1 cellular context compared by ENCODE assay signal in the genomic region with DNA sequence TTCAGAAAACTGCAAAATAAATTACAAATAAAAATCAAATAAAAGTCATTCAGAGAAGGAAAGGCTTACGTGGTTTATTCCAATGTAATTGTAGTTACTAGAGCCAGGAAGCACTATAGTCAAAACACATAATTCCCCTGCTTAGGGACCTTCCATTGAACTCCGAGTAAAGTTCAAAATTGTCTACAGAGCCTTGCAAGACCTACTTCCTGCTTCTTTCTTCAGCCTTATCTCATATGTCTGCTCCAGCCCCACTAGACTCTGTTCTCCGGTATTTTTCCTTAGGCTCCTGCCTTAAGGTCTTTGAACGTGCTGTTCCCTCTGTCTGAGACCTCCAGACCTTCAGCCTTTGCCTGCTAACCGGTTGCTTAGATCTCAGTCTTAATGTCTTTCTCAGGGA.
TF ChIP-seq lines count a peak whose summit lies in the region.

No MANE protein-coding gene starts in this region.

TF ChIP-seq in H1, 55 proteins besides CTCF, POLR2A, EP300 and RAD21:
- no peak for TF ChIP-seq JUND (IDR thresholded peaks at IDR 0.05; ENCODE audit: low read length)
- no peak for TF ChIP-seq GTF2F1 (IDR thresholded peaks at IDR 0.05; ENCODE audit: borderline replicate concordance, low read depth, low read length)
- no peak for TF ChIP-seq TEAD4 (IDR thresholded peaks at IDR 0.05; ENCODE audit: low read depth, low read length)
- TF ChIP-seq TAF7 (optimal IDR thresholded peaks at IDR 0.05; ENCODE audit: borderline replicate concordance, low read depth, low read length) = no peak
- no peak for TF ChIP-seq SP4 (IDR thresholded peaks at IDR 0.05; ENCODE audit: low read length)
- no peak for TF ChIP-seq TCF12 (IDR thresholded peaks at IDR 0.05; ENCODE audit: low read depth, low read length)
- no peak for TF ChIP-seq CREB1 (IDR thresholded peaks at IDR 0.05)
- TF ChIP-seq GABPA (IDR thresholded peaks at IDR 0.05; ENCODE audit: borderline replicate concordance, insufficient read depth, low read length) = no peak
- TF ChIP-seq MAFK (IDR thresholded peaks at IDR 0.05; ENCODE audit: low read depth, low read length) = no peak
- TF ChIP-seq ATF2 (IDR thresholded peaks at IDR 0.05; ENCODE audit: low read length) = no peak
- TF ChIP-seq CHD2 (IDR thresholded peaks at IDR 0.05; ENCODE audit: low read length) = no peak
- TF ChIP-seq, protein P1, sequence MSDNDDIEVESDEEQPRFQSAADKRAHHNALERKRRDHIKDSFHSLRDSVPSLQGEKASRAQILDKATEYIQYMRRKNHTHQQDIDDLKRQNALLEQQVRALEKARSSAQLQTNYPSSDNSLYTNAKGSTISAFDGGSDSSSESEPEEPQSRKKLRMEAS (IDR thresholded peaks at IDR 0.05) = no peak
- TF ChIP-seq, protein P2, sequence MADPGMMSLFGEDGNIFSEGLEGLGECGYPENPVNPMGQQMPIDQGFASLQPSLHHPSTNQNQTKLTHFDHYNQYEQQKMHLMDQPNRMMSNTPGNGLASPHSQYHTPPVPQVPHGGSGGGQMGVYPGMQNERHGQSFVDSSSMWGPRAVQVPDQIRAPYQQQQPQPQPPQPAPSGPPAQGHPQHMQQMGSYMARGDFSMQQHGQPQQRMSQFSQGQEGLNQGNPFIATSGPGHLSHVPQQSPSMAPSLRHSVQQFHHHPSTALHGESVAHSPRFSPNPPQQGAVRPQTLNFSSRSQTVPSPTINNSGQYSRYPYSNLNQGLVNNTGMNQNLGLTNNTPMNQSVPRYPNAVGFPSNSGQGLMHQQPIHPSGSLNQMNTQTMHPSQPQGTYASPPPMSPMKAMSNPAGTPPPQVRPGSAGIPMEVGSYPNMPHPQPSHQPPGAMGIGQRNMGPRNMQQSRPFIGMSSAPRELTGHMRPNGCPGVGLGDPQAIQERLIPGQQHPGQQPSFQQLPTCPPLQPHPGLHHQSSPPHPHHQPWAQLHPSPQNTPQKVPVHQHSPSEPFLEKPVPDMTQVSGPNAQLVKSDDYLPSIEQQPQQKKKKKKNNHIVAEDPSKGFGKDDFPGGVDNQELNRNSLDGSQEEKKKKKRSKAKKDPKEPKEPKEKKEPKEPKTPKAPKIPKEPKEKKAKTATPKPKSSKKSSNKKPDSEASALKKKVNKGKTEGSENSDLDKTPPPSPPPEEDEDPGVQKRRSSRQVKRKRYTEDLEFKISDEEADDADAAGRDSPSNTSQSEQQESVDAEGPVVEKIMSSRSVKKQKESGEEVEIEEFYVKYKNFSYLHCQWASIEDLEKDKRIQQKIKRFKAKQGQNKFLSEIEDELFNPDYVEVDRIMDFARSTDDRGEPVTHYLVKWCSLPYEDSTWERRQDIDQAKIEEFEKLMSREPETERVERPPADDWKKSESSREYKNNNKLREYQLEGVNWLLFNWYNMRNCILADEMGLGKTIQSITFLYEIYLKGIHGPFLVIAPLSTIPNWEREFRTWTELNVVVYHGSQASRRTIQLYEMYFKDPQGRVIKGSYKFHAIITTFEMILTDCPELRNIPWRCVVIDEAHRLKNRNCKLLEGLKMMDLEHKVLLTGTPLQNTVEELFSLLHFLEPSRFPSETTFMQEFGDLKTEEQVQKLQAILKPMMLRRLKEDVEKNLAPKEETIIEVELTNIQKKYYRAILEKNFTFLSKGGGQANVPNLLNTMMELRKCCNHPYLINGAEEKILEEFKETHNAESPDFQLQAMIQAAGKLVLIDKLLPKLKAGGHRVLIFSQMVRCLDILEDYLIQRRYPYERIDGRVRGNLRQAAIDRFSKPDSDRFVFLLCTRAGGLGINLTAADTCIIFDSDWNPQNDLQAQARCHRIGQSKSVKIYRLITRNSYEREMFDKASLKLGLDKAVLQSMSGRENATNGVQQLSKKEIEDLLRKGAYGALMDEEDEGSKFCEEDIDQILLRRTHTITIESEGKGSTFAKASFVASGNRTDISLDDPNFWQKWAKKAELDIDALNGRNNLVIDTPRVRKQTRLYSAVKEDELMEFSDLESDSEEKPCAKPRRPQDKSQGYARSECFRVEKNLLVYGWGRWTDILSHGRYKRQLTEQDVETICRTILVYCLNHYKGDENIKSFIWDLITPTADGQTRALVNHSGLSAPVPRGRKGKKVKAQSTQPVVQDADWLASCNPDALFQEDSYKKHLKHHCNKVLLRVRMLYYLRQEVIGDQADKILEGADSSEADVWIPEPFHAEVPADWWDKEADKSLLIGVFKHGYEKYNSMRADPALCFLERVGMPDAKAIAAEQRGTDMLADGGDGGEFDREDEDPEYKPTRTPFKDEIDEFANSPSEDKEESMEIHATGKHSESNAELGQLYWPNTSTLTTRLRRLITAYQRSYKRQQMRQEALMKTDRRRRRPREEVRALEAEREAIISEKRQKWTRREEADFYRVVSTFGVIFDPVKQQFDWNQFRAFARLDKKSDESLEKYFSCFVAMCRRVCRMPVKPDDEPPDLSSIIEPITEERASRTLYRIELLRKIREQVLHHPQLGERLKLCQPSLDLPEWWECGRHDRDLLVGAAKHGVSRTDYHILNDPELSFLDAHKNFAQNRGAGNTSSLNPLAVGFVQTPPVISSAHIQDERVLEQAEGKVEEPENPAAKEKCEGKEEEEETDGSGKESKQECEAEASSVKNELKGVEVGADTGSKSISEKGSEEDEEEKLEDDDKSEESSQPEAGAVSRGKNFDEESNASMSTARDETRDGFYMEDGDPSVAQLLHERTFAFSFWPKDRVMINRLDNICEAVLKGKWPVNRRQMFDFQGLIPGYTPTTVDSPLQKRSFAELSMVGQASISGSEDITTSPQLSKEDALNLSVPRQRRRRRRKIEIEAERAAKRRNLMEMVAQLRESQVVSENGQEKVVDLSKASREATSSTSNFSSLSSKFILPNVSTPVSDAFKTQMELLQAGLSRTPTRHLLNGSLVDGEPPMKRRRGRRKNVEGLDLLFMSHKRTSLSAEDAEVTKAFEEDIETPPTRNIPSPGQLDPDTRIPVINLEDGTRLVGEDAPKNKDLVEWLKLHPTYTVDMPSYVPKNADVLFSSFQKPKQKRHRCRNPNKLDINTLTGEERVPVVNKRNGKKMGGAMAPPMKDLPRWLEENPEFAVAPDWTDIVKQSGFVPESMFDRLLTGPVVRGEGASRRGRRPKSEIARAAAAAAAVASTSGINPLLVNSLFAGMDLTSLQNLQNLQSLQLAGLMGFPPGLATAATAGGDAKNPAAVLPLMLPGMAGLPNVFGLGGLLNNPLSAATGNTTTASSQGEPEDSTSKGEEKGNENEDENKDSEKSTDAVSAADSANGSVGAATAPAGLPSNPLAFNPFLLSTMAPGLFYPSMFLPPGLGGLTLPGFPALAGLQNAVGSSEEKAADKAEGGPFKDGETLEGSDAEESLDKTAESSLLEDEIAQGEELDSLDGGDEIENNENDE (IDR thresholded peaks at IDR 0.05; ENCODE audit: insufficient replicate concordance, low read length) = no peak
- TF ChIP-seq E2F6 (IDR thresholded peaks at IDR 0.05) = no peak
TF ChIP-seq in H1: peak in this region for 0.
